Comparison of ENCODE assay signal across 1 cellular context in the genomic region with DNA sequence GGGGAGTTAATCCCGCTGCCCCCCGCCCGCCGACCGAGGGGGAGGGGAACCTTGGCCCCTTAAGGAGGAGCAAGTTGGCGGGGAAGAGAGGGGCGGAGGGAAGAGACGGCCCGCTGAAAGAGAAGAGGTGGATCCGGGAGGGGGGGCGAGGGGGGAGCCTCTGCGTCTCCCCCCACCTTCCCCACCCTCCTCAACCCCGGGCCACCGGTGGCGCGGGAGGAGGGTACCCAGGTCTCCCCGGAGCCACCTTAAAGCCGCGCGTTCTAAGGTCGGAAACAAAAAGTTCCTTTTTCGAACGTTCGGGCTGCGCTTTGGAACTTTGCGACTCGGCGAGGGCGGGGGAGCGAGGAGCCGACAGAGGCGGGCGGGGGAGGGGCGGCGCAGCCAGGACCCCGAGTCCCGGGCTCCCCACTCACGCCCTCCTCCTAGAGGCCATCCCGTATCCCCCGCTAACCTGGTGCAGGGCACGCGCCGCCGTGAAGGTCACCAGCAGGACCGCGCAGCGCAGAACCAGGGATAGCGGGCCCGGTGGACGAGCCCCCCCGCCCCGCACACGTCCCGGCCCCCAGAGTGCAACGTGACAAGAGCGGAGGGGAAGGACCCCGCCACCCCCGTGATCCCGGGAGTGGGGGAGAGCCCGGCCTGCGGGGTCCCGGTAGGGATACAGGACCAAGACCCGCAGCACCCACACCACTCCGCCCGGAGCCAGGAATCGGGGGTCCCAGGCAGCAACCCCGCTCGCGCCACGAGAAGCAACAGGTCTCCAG.
A peak's percentile ranks its signal among the peaks of the same experiment; 100 is the strongest.
TF ChIP-seq lines count a peak whose summit lies in the region.

No MANE protein-coding gene starts in this region.

TF ChIP-seq in PFSK-1, 5 proteins besides CTCF, POLR2A, EP300 and RAD21 (continued from another document):
- TF ChIP-seq, protein P1, sequence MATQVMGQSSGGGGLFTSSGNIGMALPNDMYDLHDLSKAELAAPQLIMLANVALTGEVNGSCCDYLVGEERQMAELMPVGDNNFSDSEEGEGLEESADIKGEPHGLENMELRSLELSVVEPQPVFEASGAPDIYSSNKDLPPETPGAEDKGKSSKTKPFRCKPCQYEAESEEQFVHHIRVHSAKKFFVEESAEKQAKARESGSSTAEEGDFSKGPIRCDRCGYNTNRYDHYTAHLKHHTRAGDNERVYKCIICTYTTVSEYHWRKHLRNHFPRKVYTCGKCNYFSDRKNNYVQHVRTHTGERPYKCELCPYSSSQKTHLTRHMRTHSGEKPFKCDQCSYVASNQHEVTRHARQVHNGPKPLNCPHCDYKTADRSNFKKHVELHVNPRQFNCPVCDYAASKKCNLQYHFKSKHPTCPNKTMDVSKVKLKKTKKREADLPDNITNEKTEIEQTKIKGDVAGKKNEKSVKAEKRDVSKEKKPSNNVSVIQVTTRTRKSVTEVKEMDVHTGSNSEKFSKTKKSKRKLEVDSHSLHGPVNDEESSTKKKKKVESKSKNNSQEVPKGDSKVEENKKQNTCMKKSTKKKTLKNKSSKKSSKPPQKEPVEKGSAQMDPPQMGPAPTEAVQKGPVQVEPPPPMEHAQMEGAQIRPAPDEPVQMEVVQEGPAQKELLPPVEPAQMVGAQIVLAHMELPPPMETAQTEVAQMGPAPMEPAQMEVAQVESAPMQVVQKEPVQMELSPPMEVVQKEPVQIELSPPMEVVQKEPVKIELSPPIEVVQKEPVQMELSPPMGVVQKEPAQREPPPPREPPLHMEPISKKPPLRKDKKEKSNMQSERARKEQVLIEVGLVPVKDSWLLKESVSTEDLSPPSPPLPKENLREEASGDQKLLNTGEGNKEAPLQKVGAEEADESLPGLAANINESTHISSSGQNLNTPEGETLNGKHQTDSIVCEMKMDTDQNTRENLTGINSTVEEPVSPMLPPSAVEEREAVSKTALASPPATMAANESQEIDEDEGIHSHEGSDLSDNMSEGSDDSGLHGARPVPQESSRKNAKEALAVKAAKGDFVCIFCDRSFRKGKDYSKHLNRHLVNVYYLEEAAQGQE (IDR thresholded peaks at IDR 0.05; ENCODE audit: insufficient read depth in 1 of 2, low read depth in 2 of 2, low read length in 2 of 2): 0 out of 4 replicates have a peak, but pooled peaks of 1 of the 2 experiments have one; percentile 38
